26 cellular contexts compared by ENCODE assay signal in the genomic region with DNA sequence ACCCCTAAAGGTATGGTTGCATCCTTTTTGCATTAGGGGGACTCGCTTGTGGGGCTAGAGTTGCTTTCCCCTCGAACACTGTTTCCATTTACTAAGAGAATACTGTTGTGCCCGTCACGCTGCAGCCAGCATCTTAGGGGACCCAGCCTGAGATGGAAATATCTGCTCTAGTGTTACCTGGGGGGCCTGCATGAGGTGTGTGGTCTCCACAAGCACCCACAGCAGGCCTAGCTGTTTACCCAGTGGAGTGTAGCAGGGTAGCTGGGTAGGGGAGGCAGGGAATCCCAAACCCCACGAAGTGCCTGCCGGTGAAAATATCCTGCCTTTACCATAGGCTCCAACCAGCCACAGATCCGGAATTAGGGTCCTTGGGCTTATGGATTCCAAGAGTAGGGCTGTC.
"Had no signal": no experiment of that assay in that cellular context is flagged by ENCODE, and none has a peak within 500 bp of the region (broad histone marks: within the 10 kb centered on the region; RNA-seq: fewer than 3 reads in every experiment).

No MANE protein-coding gene starts in this region.

- ATAC-seq: heart right ventricle; left lobe of liver; naive thymus-derived CD4-positive, alpha-beta T cell; stimulated activated naive CD8-positive, alpha-beta T cell treated with anti-CD3 and anti-CD28 coated beads, Interleukin-15, amount 100 ng/mL, for 72 hours had no signal

- H3K4me3 ChIP-seq: colonic mucosa, esophagus muscularis mucosa, heart right ventricle, neural progenitor cell, prostate gland, right atrium auricular region, skin epidermis, testis, tibial nerve, upper lobe of left lung, vagina had no signal

- H3K27ac ChIP-seq: colonic mucosa, esophagus muscularis mucosa, heart right ventricle, neural progenitor cell, prostate gland, right atrium auricular region, skin epidermis, testis, tibial nerve, upper lobe of left lung, vagina had no signal

- H3K9me3 ChIP-seq: colonic mucosa, esophagus muscularis mucosa, heart right ventricle, prostate gland, right atrium auricular region, testis, tibial nerve, upper lobe of left lung, vagina had no signal

- DNase-seq: colonic mucosa; effector CD8-positive, alpha-beta T cell; foreskin melanocyte; glutamatergic neuron; heart right ventricle; hippocampal formation; mesenchymal stem cell; midbrain; naive thymus-derived CD4-positive, alpha-beta T cell; nucleus accumbens; stimulated activated CD4-positive, alpha-beta T cell treated with anti-CD3 and anti-CD28 coated beads, Interleukin-12 subunit alpha, Interleukin-12 subunit beta, amount 100 ng/mL, for 4 hours; stimulated activated CD4-positive, alpha-beta T cell treated with anti-CD3 and anti-CD28 coated beads, Interleukin-1b, Interleukin-23, amount 100 ng/mL, for 48 hours; stimulated activated CD4-positive, alpha-beta T cell treated with anti-CD3 and anti-CD28 coated beads, Interleukin-4, amount 100 ng/mL, for 1 hour; stimulated activated CD8-positive, alpha-beta memory T cell treated with anti-CD3 and anti-CD28 coated beads, Interleukin-4, amount 100 ng/mL, for 48 hours; stimulated activated naive CD4-positive, alpha-beta T cell; stimulated activated naive CD8-positive, alpha-beta T cell treated with anti-CD3 and anti-CD28 coated beads, Interleukin-15, amount 100 ng/mL, for 72 hours; testis; upper lobe of left lung had no signal

- H3K36me3 ChIP-seq: colonic mucosa, esophagus muscularis mucosa, heart right ventricle, neural progenitor cell, prostate gland, right atrium auricular region, tibial nerve, upper lobe of left lung, vagina had no signal

- H3K4me1 ChIP-seq: colonic mucosa, esophagus muscularis mucosa, heart right ventricle, neural progenitor cell, prostate gland, right atrium auricular region, testis, tibial nerve, upper lobe of left lung, vagina had no signal

- H3K27me3 ChIP-seq: colonic mucosa, neural progenitor cell, right atrium auricular region, testis, tibial nerve, upper lobe of left lung, vagina had no signal
